1 cellular context compared by ENCODE assay signal in genomic region chr10:35480150-35480549, GRCh38.
TF ChIP-seq lines count a peak whose summit lies in the region.

No MANE protein-coding gene starts in this region.

TF ChIP-seq in K562, 482 proteins besides CTCF, POLR2A, EP300 and RAD21:
- TF ChIP-seq PRDM10 (IDR thresholded peaks at IDR 0.05; ENCODE audit: partially characterized antibody) (peak; percentile 11), PTRF (tag; IDR thresholded peaks at IDR 0.05) (no peak)
